In genomic region chr9:5449521-5450359, GRCh38 we compare ENCODE assay signal across 8 cellular contexts. TPM values are rescaled to one million over a fixed set of nuclear protein-coding genes. Genes with fewer than 3 reads are reported as not detected.
A peak's percentile ranks its signal among the peaks of the same experiment; 100 is the strongest.
DNase-seq lines count a peak whose midpoint lies in the region; ATAC-seq, FAIRE-seq and TF ChIP-seq lines count a peak whose summit lies in the region.

No MANE protein-coding gene starts in this region.

- H3K4me3 ChIP-seq in RWPE2 (ENCODE audit: severe bottlenecking) (peak overlapping the region; percentile 45), fibroblast of pulmonary artery (replicated peaks; ENCODE audit: low read depth, low read length) (peak overlapping the region; percentile 77)

- intact Hi-C loops in sciatic nerve (cut with DNase I) = no loop called here

- peak; percentile 53 for FAIRE-seq in GM18507 (lab: Jason Lieb, UNC)

- H3K4me1 ChIP-seq in RWPE2 (ENCODE audit: insufficient read depth, poor library complexity, severe bottlenecking) = peaks cover 72% of the 10 kb centered on the region

- no peaks in the 10 kb centered on the region for H3K27me3 ChIP-seq in RWPE2 (ENCODE audit: insufficient read depth, poor library complexity, severe bottlenecking)

- H3K36me3 ChIP-seq in RWPE2 (ENCODE audit: low read depth) = no peaks in the 10 kb centered on the region

- peak overlapping the region; percentile 87 for H3K27ac ChIP-seq in RWPE2 (ENCODE audit: poor library complexity, severe bottlenecking)

- H3K9me3 ChIP-seq in RWPE2 (ENCODE audit: severe bottlenecking) = no peaks in the 10 kb centered on the region

- ATAC-seq in RWPE2 (ENCODE audit: low read depth) = peak; percentile 30
- peak; percentile 11 for ATAC-seq in sciatic nerve
- ATAC-seq in GM19455 (IDR thresholded peaks at IDR 0.05; ENCODE audit: unreplicated experiment) = no peak

- DNase-seq in GM18507 (ENCODE audit: extremely low spot score, insufficient read length, low read depth) (no peak), RWPE2 (ENCODE audit: low spot score) (no peak), fibroblast of pulmonary artery (ENCODE audit: low read depth) (no peak), sciatic nerve (ENCODE audit: low spot score) (no peak), ecto neural progenitor cell (ENCODE audit: low spot score) (no peak), anterior cingulate cortex (lab: John Stamatoyannopoulos, UW) (no peak)
- no peak for DNase-seq in stimulated activated CD4-positive, alpha-beta T cell treated with anti-CD3 and anti-CD28 coated beads, Interleukin-2, amount 100 ng/mL, for 24 hours

- no peak for TF ChIP-seq CTCF in RWPE2 (IDR thresholded peaks at IDR 0.05; ENCODE audit: poor library complexity, severe bottlenecking)
- no peak for TF ChIP-seq CTCF in fibroblast of pulmonary artery (IDR thresholded peaks at IDR 0.05; ENCODE audit: low read length, missing control alignments)

RNA-seq across cellular contexts. Expression of gene CD274, which starts 0.6 kb away (rescaled TPM):
- 4.7 TPM for total RNA-seq in sciatic nerve

RNA-seq across cellular contexts. Expression of gene PLGRKT, which starts 12.0 kb away (rescaled TPM):
- total RNA-seq in sciatic nerve = 10.7 TPM
